In the genomic region with DNA sequence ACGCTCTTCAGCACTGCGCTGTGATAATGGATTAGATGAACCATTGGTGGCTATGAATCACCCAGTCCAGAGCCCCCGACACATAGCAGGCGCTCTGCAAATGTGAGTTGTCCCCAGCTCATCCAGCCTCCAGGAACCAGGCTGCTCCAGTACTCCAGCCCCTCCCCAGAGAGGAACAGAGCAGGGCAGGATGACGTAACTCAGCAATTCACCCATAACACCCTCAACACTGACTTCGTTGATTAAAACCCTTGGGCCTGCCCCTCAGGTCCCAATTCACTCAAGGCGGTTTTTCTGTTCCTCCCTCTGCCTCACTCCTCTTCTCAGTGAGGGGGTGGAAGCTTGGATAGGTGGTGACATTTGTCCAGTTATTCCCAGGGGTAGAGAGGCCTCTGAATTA, we compare ENCODE assay signal across 2 cellular contexts.
TF ChIP-seq lines count a peak whose summit lies in the region.

No MANE protein-coding gene starts in this region.

TF ChIP-seq in HepG2, 621 proteins besides CTCF, POLR2A, EP300 and RAD21:
- peak; percentile 66 for TF ChIP-seq ATF7 (IDR thresholded peaks at IDR 0.05)
- no peak for TF ChIP-seq ATF7 (CRISPR knock-in tag; IDR thresholded peaks at IDR 0.05)
- no peak for TF ChIP-seq MED13 (CRISPR knock-in tag; IDR thresholded peaks at IDR 0.05)

TF ChIP-seq in SK-N-SH, 30 proteins besides CTCF, POLR2A, EP300 and RAD21:
- TF ChIP-seq, protein P1, sequence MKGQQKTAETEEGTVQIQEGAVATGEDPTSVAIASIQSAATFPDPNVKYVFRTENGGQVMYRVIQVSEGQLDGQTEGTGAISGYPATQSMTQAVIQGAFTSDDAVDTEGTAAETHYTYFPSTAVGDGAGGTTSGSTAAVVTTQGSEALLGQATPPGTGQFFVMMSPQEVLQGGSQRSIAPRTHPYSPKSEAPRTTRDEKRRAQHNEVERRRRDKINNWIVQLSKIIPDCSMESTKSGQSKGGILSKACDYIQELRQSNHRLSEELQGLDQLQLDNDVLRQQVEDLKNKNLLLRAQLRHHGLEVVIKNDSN (IDR thresholded peaks at IDR 0.05; ENCODE audit: borderline replicate concordance, low read depth): no peak
- no peak for TF ChIP-seq RFX5 (IDR thresholded peaks at IDR 0.05; ENCODE audit: low read length)
- TF ChIP-seq, protein P2, sequence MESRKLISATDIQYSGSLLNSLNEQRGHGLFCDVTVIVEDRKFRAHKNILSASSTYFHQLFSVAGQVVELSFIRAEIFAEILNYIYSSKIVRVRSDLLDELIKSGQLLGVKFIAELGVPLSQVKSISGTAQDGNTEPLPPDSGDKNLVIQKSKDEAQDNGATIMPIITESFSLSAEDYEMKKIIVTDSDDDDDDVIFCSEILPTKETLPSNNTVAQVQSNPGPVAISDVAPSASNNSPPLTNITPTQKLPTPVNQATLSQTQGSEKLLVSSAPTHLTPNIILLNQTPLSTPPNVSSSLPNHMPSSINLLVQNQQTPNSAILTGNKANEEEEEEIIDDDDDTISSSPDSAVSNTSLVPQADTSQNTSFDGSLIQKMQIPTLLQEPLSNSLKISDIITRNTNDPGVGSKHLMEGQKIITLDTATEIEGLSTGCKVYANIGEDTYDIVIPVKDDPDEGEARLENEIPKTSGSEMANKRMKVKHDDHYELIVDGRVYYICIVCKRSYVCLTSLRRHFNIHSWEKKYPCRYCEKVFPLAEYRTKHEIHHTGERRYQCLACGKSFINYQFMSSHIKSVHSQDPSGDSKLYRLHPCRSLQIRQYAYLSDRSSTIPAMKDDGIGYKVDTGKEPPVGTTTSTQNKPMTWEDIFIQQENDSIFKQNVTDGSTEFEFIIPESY (IDR thresholded peaks at IDR 0.05; ENCODE audit: borderline replicate concordance, low read depth): no peak
- TF ChIP-seq TEAD4 (IDR thresholded peaks at IDR 0.05; ENCODE audit: borderline replicate concordance, insufficient read depth): no peak
- TF ChIP-seq NRF1 (IDR thresholded peaks at IDR 0.05; ENCODE audit: low read depth, low read length): no peak
- no peak for TF ChIP-seq SIN3A (IDR thresholded peaks at IDR 0.05; ENCODE audit: borderline replicate concordance, low read depth, low read length)
- TF ChIP-seq TAF1 (IDR thresholded peaks at IDR 0.05; ENCODE audit: borderline replicate concordance, low read depth, low read length): no peak
- no peak for TF ChIP-seq ELF1 (IDR thresholded peaks at IDR 0.05)
- no peak for TF ChIP-seq RXRA (IDR thresholded peaks at IDR 0.05; ENCODE audit: borderline replicate concordance, low read depth)
- TF ChIP-seq NFIC (IDR thresholded peaks at IDR 0.05; ENCODE audit: borderline replicate concordance): no peak
- TF ChIP-seq SMC3 (IDR thresholded peaks at IDR 0.05; ENCODE audit: low read depth, low read length): no peak
- no peak for TF ChIP-seq TCF12 (IDR thresholded peaks at IDR 0.05)
- no peak for TF ChIP-seq CHD2 (IDR thresholded peaks at IDR 0.05; ENCODE audit: low read length, partially characterized antibody)
